ENCODE assay signal across 19 cellular contexts in the genomic region with DNA sequence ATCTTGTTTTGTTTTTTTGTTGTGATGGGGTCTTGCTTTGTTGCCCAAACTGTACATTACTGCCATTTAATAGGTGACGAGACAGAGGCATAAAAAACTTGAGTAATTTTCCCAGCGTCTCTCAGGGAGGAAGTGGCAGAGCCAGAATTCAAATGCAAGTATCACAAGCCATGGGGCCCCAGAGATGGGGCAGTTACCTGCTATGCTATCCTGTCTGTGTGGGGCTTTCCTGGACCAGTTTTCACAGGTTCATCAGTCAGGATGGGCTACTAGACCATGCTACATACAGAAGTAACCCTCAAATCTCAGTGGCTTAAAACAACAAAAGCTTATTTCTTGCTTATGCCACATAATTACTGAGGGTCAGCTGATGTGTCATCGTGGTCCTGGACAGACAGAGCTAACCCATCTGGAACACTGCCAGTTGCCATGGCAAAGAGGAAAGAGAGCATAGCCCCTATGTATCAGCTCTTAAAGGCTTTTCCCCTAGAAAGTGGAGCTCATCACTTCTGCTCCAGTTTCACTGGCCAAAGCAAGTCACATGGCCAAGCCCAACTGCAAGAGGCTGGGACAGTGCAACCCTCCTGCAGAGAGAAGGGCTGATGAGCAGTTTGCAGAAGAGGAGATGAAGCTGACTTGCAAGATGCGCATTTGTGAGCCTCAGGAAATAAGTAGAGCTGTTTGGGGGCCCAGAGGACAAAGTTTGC. TPM values are rescaled to one million over a fixed set of nuclear protein-coding genes. Genes with fewer than 3 reads are reported as not detected.
A peak's percentile ranks its signal among the peaks of the same experiment; 100 is the strongest.
DNase-seq lines count a peak whose midpoint lies in the region; ATAC-seq lines count a peak whose summit lies in the region.
"Had no signal": no experiment of that assay in that cellular context is flagged by ENCODE, and none has a peak within 500 bp of the region (broad histone marks: within the 10 kb centered on the region; RNA-seq: fewer than 3 reads in every experiment).

No MANE protein-coding gene starts in this region.

- H3K4me1 Mint-ChIP-seq in activated naive CD4-positive, alpha-beta T cell treated with anti-CD3 and anti-CD28 coated beads for 36 hours (ENCODE audit: low read depth): peaks cover 7% of the 10 kb centered on the region

- H3K36me3 Mint-ChIP-seq in activated naive CD4-positive, alpha-beta T cell treated with anti-CD3 and anti-CD28 coated beads for 36 hours (ENCODE audit: low read depth): no peaks in the 10 kb centered on the region

- intact Hi-C loops in Right ventricle myocardium inferior (cut with DNase I): no loop called here
- intact Hi-C loops in activated naive CD4-positive, alpha-beta T cell treated with anti-CD3 and anti-CD28 coated beads for 36 hours (cut with micrococcal nuclease): loop anchor here (10.0 kb wide), 1 partner anchor 758 kb away; no protein-coding TSS in a partner anchor

- no peaks in the 10 kb centered on the region for H3K9me3 Mint-ChIP-seq in activated naive CD4-positive, alpha-beta T cell treated with anti-CD3 and anti-CD28 coated beads for 36 hours
- H3K9me3 Mint-ChIP-seq: activated CD4-positive, alpha-beta T cell treated with anti-CD3 and anti-CD28 coated beads, Interleukin-2, amount 10 ng/mL, durations not matched to agents 7 days and 5 days; activated T-cell treated with anti-CD3 and anti-CD28 coated beads, Interleukin-2, amount 50 U/mL, for 24 hours had no signal

- ATAC-seq in GM18867 (IDR thresholded peaks at IDR 0.05; ENCODE audit: unreplicated experiment): peak; percentile 46
- ATAC-seq in GM21737 (IDR thresholded peaks at IDR 0.05; ENCODE audit: unreplicated experiment): peak; percentile 45
- ATAC-seq in HG03378 (IDR thresholded peaks at IDR 0.05; ENCODE audit: unreplicated experiment): no peak
- ATAC-seq in Right ventricle myocardium inferior: no peak
- ATAC-seq: mucosa of descending colon, right lobe of liver had no signal

- no peak overlapping the region for H3K4me3 Mint-ChIP-seq in activated naive CD4-positive, alpha-beta T cell treated with anti-CD3 and anti-CD28 coated beads for 36 hours
- H3K4me3 Mint-ChIP-seq: activated CD4-positive, alpha-beta T cell treated with anti-CD3 and anti-CD28 coated beads, Interleukin-2, amount 10 ng/mL, durations not matched to agents 7 days and 5 days; activated T-cell treated with anti-CD3 and anti-CD28 coated beads, Interleukin-2, amount 50 U/mL, for 24 hours had no signal

- CTCF ChIA-PET in activated naive CD4-positive, alpha-beta T cell treated with anti-CD3 and anti-CD28 coated beads for 36 hours (lab: Charles Lee): interaction anchor here (1.0 to 4.5 kb wide), 4 partner anchors 13 to 630 kb away, joined by 3 to 41 read pairs (median 4); no protein-coding TSS in a partner anchor

- no peaks in the 10 kb centered on the region for H3K27me3 Mint-ChIP-seq in activated naive CD4-positive, alpha-beta T cell treated with anti-CD3 and anti-CD28 coated beads for 36 hours (ENCODE audit: low read depth)
- H3K27me3 Mint-ChIP-seq: activated T-cell treated with anti-CD3 and anti-CD28 coated beads, Interleukin-2, amount 50 U/mL, for 24 hours had no signal

- no peak overlapping the region for H3K27ac Mint-ChIP-seq in activated naive CD4-positive, alpha-beta T cell treated with anti-CD3 and anti-CD28 coated beads for 36 hours
- H3K27ac Mint-ChIP-seq: activated CD4-positive, alpha-beta T cell treated with anti-CD3 and anti-CD28 coated beads, Interleukin-2, amount 10 ng/mL, durations not matched to agents 7 days and 5 days; activated T-cell treated with anti-CD3 and anti-CD28 coated beads, Interleukin-2, amount 50 U/mL, for 24 hours had no signal

- DNase-seq in LHCN-M2 (ENCODE audit: low read depth) (peak; percentile 18), islet precursor cell (peak; percentile 49), Right ventricle myocardium inferior (ENCODE audit: missing footprints) (no peak), 8988T (no peak)
- no peak for DNase-seq in activated naive CD4-positive, alpha-beta T cell treated with anti-CD3 and anti-CD28 coated beads for 36 hours
- DNase-seq: activated CD4-positive, alpha-beta T cell treated with anti-CD3 and anti-CD28 coated beads, Interleukin-2, amount 10 ng/mL, durations not matched to agents 7 days and 5 days; activated T-cell treated with anti-CD3 and anti-CD28 coated beads, Interleukin-2, amount 50 U/mL, for 24 hours; effector CD8-positive, alpha-beta T cell; KBM-7; kidney glomerular epithelial cell; mucosa of descending colon; NK-92 treated with Interleukin-12 subunit alpha and Interleukin-12 subunit beta, amount 100 ng/mL, for 24 hours; right lobe of liver; Right ventricle myocardium superior; stimulated activated CD4-positive, alpha-beta T cell treated with anti-CD3 and anti-CD28 coated beads, Interleukin-2, amount 100 ng/mL, for 24 hours; testis had no signal

RNA-seq across cellular contexts. Expression of a gene that starts 31.7 kb away (rescaled TPM):
- total RNA-seq in LHCN-M2 (2014; rRNA removed) (5.2 and 5.6 TPM in 2 replicates), Right ventricle myocardium inferior (311 TPM)
- polyA plus RNA-seq in LHCN-M2 (2012): 5.2 TPM
- total RNA-seq in activated naive CD4-positive, alpha-beta T cell treated with anti-CD3 and anti-CD28 coated beads for 36 hours: 1 to 10 TPM; 1.3 to 1.4 TPM

Comparison
In these comparisons a context has a peak if more than half of its experiments do, and no peak if none do; other contexts are left out.
1. ATAC-seq: peak in GM18867 (single experiment) and GM21737 (single experiment); none in HG03378 (single experiment) and Right ventricle myocardium inferior (single experiment).
2. DNase-seq: peak in LHCN-M2 (single experiment) and islet precursor cell (single experiment); none in Right ventricle myocardium inferior (single experiment), 8988T (single experiment) and activated naive CD4-positive, alpha-beta T cell treated with anti-CD3 and anti-CD28 coated beads for 36 hours (single experiment).
3. RNA of a gene that starts 31.7 kb away (total RNA-seq): 311 TPM in Right ventricle myocardium inferior (single experiment); 5.2 to 5.6 TPM in LHCN-M2 and 1.3 to 1.4 TPM in activated naive CD4-positive, alpha-beta T cell treated with anti-CD3 and anti-CD28 coated beads for 36 hours; every median in the first group is over 10 times any median in the second.